ENCODE assay signal across 1 cellular context in genomic region chr11:41116970-41117369, GRCh38.
TF ChIP-seq lines count a peak whose summit lies in the region.

No MANE protein-coding gene starts in this region.

TF ChIP-seq in H1, 55 proteins besides CTCF, POLR2A, EP300 and RAD21 (continued from another document):
- no peak for TF ChIP-seq MAX (IDR thresholded peaks at IDR 0.05)
- TF ChIP-seq SIX5 (IDR thresholded peaks at IDR 0.05; ENCODE audit: low read depth, low read length), result no peak
TF ChIP-seq in H1: peak in this region for 7.
